20 cellular contexts compared by ENCODE assay signal in genomic region chr5:173718469-173718868, GRCh38.
DNase-seq lines count a peak whose midpoint lies in the region; ATAC-seq and TF ChIP-seq lines count a peak whose summit lies in the region.
"Had no signal": no experiment of that assay in that cellular context is flagged by ENCODE, and none has a peak within 500 bp of the region (broad histone marks: within the 10 kb centered on the region; RNA-seq: fewer than 3 reads in every experiment).

No MANE protein-coding gene starts in this region.

- no peak overlapping the region for H3K4me3 Mint-ChIP-seq in endodermal cell
- H3K4me3 Mint-ChIP-seq: CD4-positive, CD25-positive, alpha-beta regulatory T cell had no signal

- H3K27ac ChIP-seq in endodermal cell (ENCODE audit: low read depth, low read length), result peak overlapping the region; percentile 32
- H3K27ac ChIP-seq in upper lobe of right lung, result no peak overlapping the region
- H3K27ac ChIP-seq: 22Rv1, KMS-11 had no signal

- 90 to 92% methylated on average over 8 to 10 of the region's 10 CpGs for WGBS in endodermal cell (ENCODE audit: insufficient coverage in 1 of 2, insufficient read length in 1 of 2), 2 experiments

- H3K4me1 ChIP-seq in endodermal cell (ENCODE audit: control insufficient read depth, insufficient read depth, low read length), result no peaks in the 10 kb centered on the region
- H3K4me1 ChIP-seq in upper lobe of right lung, result no peaks in the 10 kb centered on the region

- no peaks in the 10 kb centered on the region for H3K4me1 Mint-ChIP-seq in endodermal cell
- H3K4me1 Mint-ChIP-seq: CD4-positive, CD25-positive, alpha-beta regulatory T cell had no signal

- no peak overlapping the region for H3K9ac ChIP-seq in endodermal cell (ENCODE audit: extremely low read depth, low read length, poor library complexity, severe bottlenecking)
- H3K9ac ChIP-seq: KMS-11 had no signal

- TF ChIP-seq CTCF in endodermal cell (conservative IDR thresholded peaks at IDR 0.05) (no peak), upper lobe of right lung (IDR thresholded peaks at IDR 0.05) (no peak)

- intact Hi-C loops in posterior vena cava (cut with DNase I) (no loop called here), upper lobe of right lung (cut with DNase I) (no loop called here)

- H3K27me3 Mint-ChIP-seq in endodermal cell (ENCODE audit: insufficient read depth), result no peaks in the 10 kb centered on the region

- H3K27me3 ChIP-seq in endodermal cell (ENCODE audit: control insufficient read depth, insufficient read depth, low read length, poor library complexity, severe bottlenecking), result no peaks in the 10 kb centered on the region
- no peaks in the 10 kb centered on the region for H3K27me3 ChIP-seq in upper lobe of right lung

- H3K36me3 Mint-ChIP-seq in endodermal cell (ENCODE audit: low read depth), result peaks cover 21% of the 10 kb centered on the region
- H3K36me3 Mint-ChIP-seq: CD4-positive, CD25-positive, alpha-beta regulatory T cell had no signal

- ATAC-seq in GM21619 (IDR thresholded peaks at IDR 0.05; ENCODE audit: unreplicated experiment), result no peak
- no peak for ATAC-seq in upper lobe of right lung
- ATAC-seq: GM12878, SK-N-SH treated with all-trans-retinoic acid at 6 μM for 48 hours had no signal

- DNase-seq in NCI-H1092 treated with DMSO at 0.1 percent for 48 hours (lab: John Stamatoyannopoulos, UW) (peak; percentile 47), NCI-H1092 (lab: John Stamatoyannopoulos, UW) (no peak), NCI-H69 (lab: John Stamatoyannopoulos, UW) (peak; percentile 77), endodermal cell (no peak), posterior vena cava (ENCODE audit: low spot score) (peak; percentile 38), upper lobe of right lung (no peak)
- DNase-seq in effector CD8-positive, alpha-beta T cell (lab: John Stamatoyannopoulos, UW), result no peak
- DNase-seq: CD4-positive, CD25-positive, alpha-beta regulatory T cell; DMS 273 treated with DMSO at 0.1 percent for 48 hours; GF-D8; NCI-H1436 treated with DMSO at 0.1 percent for 48 hours; NCI-H2029 treated with DMSO at 0.1 percent for 48 hours; NCI-H2171; NK-92 treated with Interleukin-12 subunit alpha and Interleukin-12 subunit beta, amount 100 ng/mL, for 24 hours; SIG-M5 had no signal

- H3K9me3 Mint-ChIP-seq in endodermal cell, result no peaks in the 10 kb centered on the region

- H3K36me3 ChIP-seq in endodermal cell (ENCODE audit: control insufficient read depth, insufficient read depth, low read length) (no peaks in the 10 kb centered on the region), upper lobe of right lung (no peaks in the 10 kb centered on the region)

- H3K9me3 ChIP-seq in endodermal cell (ENCODE audit: control insufficient read depth, low read length), result no peaks in the 10 kb centered on the region
- H3K9me3 ChIP-seq in upper lobe of right lung, result no peaks in the 10 kb centered on the region

- no peak overlapping the region for H3K27ac Mint-ChIP-seq in endodermal cell

- H3K4me3 ChIP-seq in endodermal cell (ENCODE audit: low read length) (no peak overlapping the region), upper lobe of right lung (no peak overlapping the region)
- H3K4me3 ChIP-seq: GM12878 had no signal

Comparison
In these comparisons a context has a peak if more than half of its experiments do, and no peak if none do; other contexts are left out.
1. DNase-seq: peak in NCI-H1092 treated with DMSO at 0.1 percent for 48 hours (single experiment), NCI-H69 (single experiment) and posterior vena cava (single experiment); none in NCI-H1092 (single experiment), endodermal cell (single experiment), upper lobe of right lung (single experiment) and effector CD8-positive, alpha-beta T cell (single experiment).